11 cellular contexts compared by ENCODE assay signal in genomic region chr13:77415253-77416127, GRCh38.
A peak's percentile ranks its signal among the peaks of the same experiment; 100 is the strongest.
DNase-seq lines count a peak whose midpoint lies in the region; ATAC-seq and TF ChIP-seq lines count a peak whose summit lies in the region.
"Had no signal": no experiment of that assay in that cellular context is flagged by ENCODE, and none has a peak within 500 bp of the region (broad histone marks: within the 10 kb centered on the region; RNA-seq: fewer than 3 reads in every experiment).

No MANE protein-coding gene starts in this region.

- no peaks in the 10 kb centered on the region for H3K4me1 ChIP-seq in upper lobe of right lung
- H3K4me1 ChIP-seq: BLaER1, HAP-1 had no signal

- H3K4me3 Mint-ChIP-seq in T-helper 17 cell: no peak overlapping the region

- intact Hi-C loops in upper lobe of right lung (cut with DNase I): no loop called here

- H3K27ac ChIP-seq in upper lobe of right lung: no peak overlapping the region
- H3K27ac ChIP-seq: BLaER1 had no signal

- H3K27ac Mint-ChIP-seq in T-helper 17 cell: peak overlapping the region; percentile 57

- H3K9me3 ChIP-seq in T-helper 17 cell (ENCODE audit: control insufficient read depth, low read length, poor library complexity, severe bottlenecking) (no peaks in the 10 kb centered on the region), upper lobe of right lung (no peaks in the 10 kb centered on the region)
- H3K9me3 ChIP-seq: BLaER1, HAP-1 had no signal

- ATAC-seq in GM19351 (IDR thresholded peaks at IDR 0.05; ENCODE audit: unreplicated experiment) (peak; percentile 89), HG02885 (IDR thresholded peaks at IDR 0.05; ENCODE audit: poor library complexity, unreplicated experiment) (peak; percentile 88), T-helper 17 cell (peak; percentile 42), upper lobe of right lung (no peak)

- H3K36me3 ChIP-seq in GM06990 (ENCODE audit: control insufficient read depth, insufficient read depth, low read length) (no peaks in the 10 kb centered on the region), upper lobe of right lung (no peaks in the 10 kb centered on the region)
- H3K36me3 ChIP-seq: BLaER1, HAP-1 had no signal

- DNase-seq in GM06990 (ENCODE audit: extremely low read depth, insufficient read length): peak; percentile 38
- DNase-seq in T-helper 17 cell: no peak
- no peak for DNase-seq in upper lobe of right lung
- DNase-seq in DMS114 treated with DMSO at 0.1 percent for 48 hours (lab: John Stamatoyannopoulos, UW; ENCODE audit: unreplicated experiment): no peak
- no peak for DNase-seq in NCI-H1436 (lab: John Stamatoyannopoulos, UW)
- DNase-seq in NCI-H345 treated with DMSO at 0.1 percent for 48 hours (lab: John Stamatoyannopoulos, UW; ENCODE audit: unreplicated experiment): no peak
- DNase-seq: NCI-H2029 had no signal

- H3K4me3 ChIP-seq in GM06990 (replicated peaks; ENCODE audit: low read depth, low read length) (no peak overlapping the region), upper lobe of right lung (no peak overlapping the region)
- H3K4me3 ChIP-seq: BLaER1, HAP-1 had no signal

- no peaks in the 10 kb centered on the region for H3K4me1 Mint-ChIP-seq in T-helper 17 cell

- TF ChIP-seq CTCF in GM06990 (IDR thresholded peaks at IDR 0.05; ENCODE audit: insufficient read depth, low read length, poor library complexity, severe bottlenecking) (no peak), upper lobe of right lung (IDR thresholded peaks at IDR 0.05) (no peak)

- H3K27me3 ChIP-seq in GM06990 (replicated peaks; ENCODE audit: control insufficient read depth, insufficient read depth, low read length) (no peaks in the 10 kb centered on the region), upper lobe of right lung (no peaks in the 10 kb centered on the region)
- H3K27me3 ChIP-seq: BLaER1 had no signal

- H3K36me3 Mint-ChIP-seq in T-helper 17 cell (ENCODE audit: low read depth): no peaks in the 10 kb centered on the region

- H3K27me3 Mint-ChIP-seq in T-helper 17 cell: no peaks in the 10 kb centered on the region
